Comparison of ENCODE assay signal across 1 cellular context in genomic region chr6:154733610-154734379, GRCh38.
A peak's percentile ranks its signal among the peaks of the same experiment; 100 is the strongest.
TF ChIP-seq lines count a peak whose summit lies in the region.

No MANE protein-coding gene starts in this region.

TF ChIP-seq in HepG2, 621 proteins besides CTCF, POLR2A, EP300 and RAD21 (continued from another document and continues in another):
- TF ChIP-seq, protein P1, sequence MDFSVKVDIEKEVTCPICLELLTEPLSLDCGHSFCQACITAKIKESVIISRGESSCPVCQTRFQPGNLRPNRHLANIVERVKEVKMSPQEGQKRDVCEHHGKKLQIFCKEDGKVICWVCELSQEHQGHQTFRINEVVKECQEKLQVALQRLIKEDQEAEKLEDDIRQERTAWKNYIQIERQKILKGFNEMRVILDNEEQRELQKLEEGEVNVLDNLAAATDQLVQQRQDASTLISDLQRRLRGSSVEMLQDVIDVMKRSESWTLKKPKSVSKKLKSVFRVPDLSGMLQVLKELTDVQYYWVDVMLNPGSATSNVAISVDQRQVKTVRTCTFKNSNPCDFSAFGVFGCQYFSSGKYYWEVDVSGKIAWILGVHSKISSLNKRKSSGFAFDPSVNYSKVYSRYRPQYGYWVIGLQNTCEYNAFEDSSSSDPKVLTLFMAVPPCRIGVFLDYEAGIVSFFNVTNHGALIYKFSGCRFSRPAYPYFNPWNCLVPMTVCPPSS (IDR thresholded peaks at IDR 0.05) = no peak
- TF ChIP-seq ZBTB25 (CRISPR knock-in tag; IDR thresholded peaks at IDR 0.05) (peak; percentile 52), ZNF432 (CRISPR knock-in tag; IDR thresholded peaks at IDR 0.05; ENCODE audit: borderline replicate concordance) (no peak), YEATS2 (CRISPR knock-in tag; IDR thresholded peaks at IDR 0.05; ENCODE audit: borderline replicate concordance) (peak; percentile 73; the same call in 1 of the 2 replicates), FUBP1 (CRISPR knock-in tag; IDR thresholded peaks at IDR 0.05; ENCODE audit: borderline replicate concordance) (no peak), PRMT3 (CRISPR knock-in tag; IDR thresholded peaks at IDR 0.05; ENCODE audit: borderline replicate concordance, low read depth) (0 out of 2 replicates have a peak, but pooled peaks have one; percentile 25), ZMAT3 (CRISPR knock-in tag; conservative IDR thresholded peaks at IDR 0.05) (peak; percentile 85), STAG1 (CRISPR knock-in tag; IDR thresholded peaks at IDR 0.05) (no peak), HOXA7 (CRISPR knock-in tag; IDR thresholded peaks at IDR 0.05) (no peak), REL (CRISPR knock-in tag; conservative IDR thresholded peaks at IDR 0.05) (no peak), ZNF709 (CRISPR knock-in tag; IDR thresholded peaks at IDR 0.05) (0 out of 2 replicates have a peak, but pooled peaks have one; percentile 73), ZNF121 (CRISPR knock-in tag; IDR thresholded peaks at IDR 0.05) (peak; percentile 10; the same call in 1 of the 2 replicates), NCOA5 (CRISPR knock-in tag; IDR thresholded peaks at IDR 0.05) (no peak), ZBED4 (CRISPR knock-in tag; IDR thresholded peaks at IDR 0.05; ENCODE audit: borderline replicate concordance) (no peak), IKZF4 (CRISPR knock-in tag; IDR thresholded peaks at IDR 0.05; ENCODE audit: borderline replicate concordance, low read depth, not compliant biosample characterization) (no peak), PHB2 (IDR thresholded peaks at IDR 0.05; ENCODE audit: partially characterized antibody) (no peak), MXD1 (CRISPR knock-in tag; IDR thresholded peaks at IDR 0.05) (no peak; the same call in 1 of the 2 replicates), HNF1A (IDR thresholded peaks at IDR 0.05; ENCODE audit: low read depth) (no peak), HNF1A (CRISPR knock-in tag; IDR thresholded peaks at IDR 0.05; ENCODE audit: borderline replicate concordance) (peak; percentile 36; the same call in 1 of the 2 replicates), ZBTB42 (CRISPR knock-in tag; IDR thresholded peaks at IDR 0.05) (peak; percentile 77; the same call in 1 of the 2 replicates), NFYB (CRISPR knock-in tag; IDR thresholded peaks at IDR 0.05) (peak; percentile 91), ZNF407 (CRISPR knock-in tag; IDR thresholded peaks at IDR 0.05; ENCODE audit: not compliant biosample characterization) (peak; percentile 86), KLF9 (CRISPR knock-in tag; IDR thresholded peaks at IDR 0.05; ENCODE audit: low read depth) (peak; percentile 51; the same call in 1 of the 2 replicates), ZNF317 (CRISPR knock-in tag; IDR thresholded peaks at IDR 0.05) (peak; percentile 47), KDM2A (CRISPR knock-in tag; IDR thresholded peaks at IDR 0.05; ENCODE audit: borderline replicate concordance, low read depth) (peak; percentile 71; the same call in 1 of the 2 replicates)
- TF ChIP-seq, protein P2, sequence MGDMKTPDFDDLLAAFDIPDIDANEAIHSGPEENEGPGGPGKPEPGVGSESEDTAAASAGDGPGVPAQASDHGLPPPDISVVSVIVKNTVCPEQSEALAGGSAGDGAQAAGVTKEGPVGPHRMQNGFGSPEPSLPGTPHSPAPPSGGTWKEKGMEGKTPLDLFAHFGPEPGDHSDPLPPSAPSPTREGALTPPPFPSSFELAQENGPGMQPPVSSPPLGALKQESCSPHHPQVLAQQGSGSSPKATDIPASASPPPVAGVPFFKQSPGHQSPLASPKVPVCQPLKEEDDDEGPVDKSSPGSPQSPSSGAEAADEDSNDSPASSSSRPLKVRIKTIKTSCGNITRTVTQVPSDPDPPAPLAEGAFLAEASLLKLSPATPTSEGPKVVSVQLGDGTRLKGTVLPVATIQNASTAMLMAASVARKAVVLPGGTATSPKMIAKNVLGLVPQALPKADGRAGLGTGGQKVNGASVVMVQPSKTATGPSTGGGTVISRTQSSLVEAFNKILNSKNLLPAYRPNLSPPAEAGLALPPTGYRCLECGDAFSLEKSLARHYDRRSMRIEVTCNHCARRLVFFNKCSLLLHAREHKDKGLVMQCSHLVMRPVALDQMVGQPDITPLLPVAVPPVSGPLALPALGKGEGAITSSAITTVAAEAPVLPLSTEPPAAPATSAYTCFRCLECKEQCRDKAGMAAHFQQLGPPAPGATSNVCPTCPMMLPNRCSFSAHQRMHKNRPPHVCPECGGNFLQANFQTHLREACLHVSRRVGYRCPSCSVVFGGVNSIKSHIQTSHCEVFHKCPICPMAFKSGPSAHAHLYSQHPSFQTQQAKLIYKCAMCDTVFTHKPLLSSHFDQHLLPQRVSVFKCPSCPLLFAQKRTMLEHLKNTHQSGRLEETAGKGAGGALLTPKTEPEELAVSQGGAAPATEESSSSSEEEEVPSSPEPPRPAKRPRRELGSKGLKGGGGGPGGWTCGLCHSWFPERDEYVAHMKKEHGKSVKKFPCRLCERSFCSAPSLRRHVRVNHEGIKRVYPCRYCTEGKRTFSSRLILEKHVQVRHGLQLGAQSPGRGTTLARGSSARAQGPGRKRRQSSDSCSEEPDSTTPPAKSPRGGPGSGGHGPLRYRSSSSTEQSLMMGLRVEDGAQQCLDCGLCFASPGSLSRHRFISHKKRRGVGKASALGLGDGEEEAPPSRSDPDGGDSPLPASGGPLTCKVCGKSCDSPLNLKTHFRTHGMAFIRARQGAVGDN (CRISPR knock-in tag; IDR thresholded peaks at IDR 0.05) = peak; percentile 67
